1 cellular context compared by ENCODE assay signal in the genomic region with DNA sequence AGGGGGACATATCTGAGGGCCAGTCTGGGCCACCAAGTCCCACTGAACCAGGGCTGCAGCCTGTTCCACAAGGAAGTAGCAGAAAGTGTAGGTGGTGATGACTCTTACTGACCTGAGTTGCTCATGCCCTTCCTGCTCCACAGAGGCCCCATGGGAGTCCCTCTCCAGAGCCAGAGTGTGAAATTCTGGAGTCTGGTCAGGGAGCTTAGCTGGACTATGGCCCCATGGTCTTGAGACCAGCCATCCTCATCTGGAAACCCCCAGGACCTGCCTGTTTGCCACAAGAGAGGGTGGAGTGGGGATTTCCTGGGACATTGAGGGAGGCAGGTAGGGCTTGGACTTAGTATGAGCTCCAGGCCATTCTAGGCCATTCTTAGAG.
TF ChIP-seq lines count a peak whose summit lies in the region.

No MANE protein-coding gene starts in this region.

TF ChIP-seq in H1, 55 proteins besides CTCF, POLR2A, EP300 and RAD21:
- no peak for TF ChIP-seq CBX5 (IDR thresholded peaks at IDR 0.05; ENCODE audit: low read depth, low read length)
- TF ChIP-seq TEAD4 (IDR thresholded peaks at IDR 0.05; ENCODE audit: low read depth, low read length) = no peak
- no peak for TF ChIP-seq CTBP2 (IDR thresholded peaks at IDR 0.05; ENCODE audit: borderline replicate concordance, insufficient read depth, insufficient read length, low read length)
- TF ChIP-seq SP1 (IDR thresholded peaks at IDR 0.05; ENCODE audit: low read depth, low read length) = no peak
- no peak for TF ChIP-seq BCL11A (IDR thresholded peaks at IDR 0.05; ENCODE audit: low read depth in 2 of 2, low read length in 2 of 2)
- TF ChIP-seq BRCA1 (IDR thresholded peaks at IDR 0.05; ENCODE audit: low read depth, low read length) = no peak
- TF ChIP-seq CREB1 (IDR thresholded peaks at IDR 0.05) = no peak
- TF ChIP-seq PHF8 (conservative IDR thresholded peaks at IDR 0.05; ENCODE audit: low read depth, low read length) = no peak
- no peak for TF ChIP-seq KDM5A (IDR thresholded peaks at IDR 0.05; ENCODE audit: low read length)
- no peak for TF ChIP-seq POLR2AphosphoS5 (IDR thresholded peaks at IDR 0.05; ENCODE audit: low read depth, low read length)
- no peak for TF ChIP-seq GABPA (IDR thresholded peaks at IDR 0.05; ENCODE audit: borderline replicate concordance, insufficient read depth, low read length)
- TF ChIP-seq TAF7 (optimal IDR thresholded peaks at IDR 0.05; ENCODE audit: borderline replicate concordance, low read depth, low read length) = no peak
- no peak for TF ChIP-seq FOSL1 (IDR thresholded peaks at IDR 0.05; ENCODE audit: insufficient read depth, low read depth, low read length)
- no peak for TF ChIP-seq TBP (IDR thresholded peaks at IDR 0.05; ENCODE audit: low read depth, low read length)
- no peak for TF ChIP-seq ATF2 (IDR thresholded peaks at IDR 0.05; ENCODE audit: low read length)
- TF ChIP-seq ZNF274 (IDR thresholded peaks at IDR 0.05; ENCODE audit: borderline replicate concordance, extremely low read depth, low read length) = no peak
